ENCODE assay signal across 18 cellular contexts in genomic region chr1:44685218-44685617, GRCh38. TPM values are rescaled to one million over a fixed set of nuclear protein-coding genes. Genes with fewer than 3 reads are reported as not detected.
DNase-seq lines count a peak whose midpoint lies in the region; ATAC-seq, FAIRE-seq and TF ChIP-seq lines count a peak whose summit lies in the region.
"Had no signal": no experiment of that assay in that cellular context is flagged by ENCODE, and none has a peak within 500 bp of the region (broad histone marks: within the 10 kb centered on the region; RNA-seq: fewer than 3 reads in every experiment).

No MANE protein-coding gene starts in this region.

- H3K36me3 Mint-ChIP-seq in T-helper 17 cell (ENCODE audit: low read depth), result no peaks in the 10 kb centered on the region
- no peaks in the 10 kb centered on the region for H3K36me3 Mint-ChIP-seq in endothelial cell (ENCODE audit: low read depth, unreplicated experiment)
- H3K36me3 Mint-ChIP-seq in stimulated activated memory B cell treated with anti-CD40 and anti-IgM and Interleukin-4, amounts not matched to agents 10 μg/mL and 1 μg/mL and 100 μg/mL, for 72 hours, result no peaks in the 10 kb centered on the region
- no peaks in the 10 kb centered on the region for H3K36me3 Mint-ChIP-seq in activated T-helper 2 cell treated with anti-CD3 and anti-CD28 coated beads, Interferon-gamma antibody, Interleukin-2, Interleukin-4, amounts not matched to agents 10 μg/mL and 5 μg/mL and 100 μg/mL, durations not matched to agents 14 hours and 24 hours and 36 hours (ENCODE audit: low read depth)
- peaks cover 5% of the 10 kb centered on the region for H3K36me3 Mint-ChIP-seq in neural progenitor cell
- H3K36me3 Mint-ChIP-seq: CD4-positive, alpha-beta memory T cell had no signal

- no peak overlapping the region for H2BK120ac ChIP-seq in mesenchymal stem cell (ENCODE audit: low read depth, low read length)

- 91% methylated on average over 4 of the region's 4 CpGs for WGBS in HepG2 (ENCODE audit: low lambda C conversion rate)
- 97% methylated on average over 4 of the region's 4 CpGs for WGBS in right lobe of liver (ENCODE audit: insufficient coverage, low coverage, low lambda C conversion rate, missing lambda C conversion rate)
- WGBS in mesenchymal stem cell, result 86% methylated on average over 1 of the region's 4 CpGs

- no peak overlapping the region for H3K4me3 ChIP-seq in HepG2 (replicated peaks in 1 of 3; ENCODE audit: insufficient read depth in 1 of 3, low read depth in 2 of 3, low read length in 3 of 3)
- no peak overlapping the region for H3K4me3 ChIP-seq in right lobe of liver
- H3K4me3 ChIP-seq in neural progenitor cell, result no peak overlapping the region
- H3K4me3 ChIP-seq in mesenchymal stem cell (ENCODE audit: insufficient read depth in 1 of 2, low read depth in 1 of 2, low read length in 2 of 2), result no peak overlapping the region
- H3K4me3 ChIP-seq: GM23248 had no signal

- ATAC-seq in HepG2 (no peak), right lobe of liver (no peak), T-helper 17 cell (no peak)
- no peak for ATAC-seq in stimulated activated memory B cell treated with anti-CD40 and anti-IgM and Interleukin-4, amounts not matched to agents 10 μg/mL and 1 μg/mL and 100 μg/mL, for 72 hours
- ATAC-seq: HCT116 had no signal

- H3K4me2 ChIP-seq in HepG2 (ENCODE audit: low read depth, low read length) (no peak overlapping the region), neural progenitor cell (no peak overlapping the region), mesenchymal stem cell (ENCODE audit: low read length, poor library complexity, severe bottlenecking) (no peak overlapping the region)

- H3K9ac ChIP-seq in HepG2 (ENCODE audit: insufficient read depth, low read depth, low read length) (no peak overlapping the region), neural progenitor cell (no peak overlapping the region), mesenchymal stem cell (ENCODE audit: low read length) (no peak overlapping the region)
- H3K9ac ChIP-seq: GM23248 had no signal

- CTCF ChIA-PET in HepG2 (lab: Yijun Ruan, JAX; ENCODE audit: low intra/inter-chr PET ratio, low total read pairs), result no interaction called here

- H3K4me1 Mint-ChIP-seq in T-helper 17 cell, result peaks cover 2% of the 10 kb centered on the region
- H3K4me1 Mint-ChIP-seq in endothelial cell (ENCODE audit: unreplicated experiment), result peaks cover 32% of the 10 kb centered on the region
- peaks cover 17% of the 10 kb centered on the region for H3K4me1 Mint-ChIP-seq in stimulated activated memory B cell treated with anti-CD40 and anti-IgM and Interleukin-4, amounts not matched to agents 10 μg/mL and 1 μg/mL and 100 μg/mL, for 72 hours
- H3K4me1 Mint-ChIP-seq in activated T-helper 2 cell treated with anti-CD3 and anti-CD28 coated beads, Interferon-gamma antibody, Interleukin-2, Interleukin-4, amounts not matched to agents 10 μg/mL and 5 μg/mL and 100 μg/mL, durations not matched to agents 14 hours and 24 hours and 36 hours (ENCODE audit: low read depth), result peaks cover 11% of the 10 kb centered on the region
- peaks cover 10% of the 10 kb centered on the region for H3K4me1 Mint-ChIP-seq in neural progenitor cell
- H3K4me1 Mint-ChIP-seq: CD4-positive, alpha-beta memory T cell had no signal

- in situ Hi-C loops in HepG2 (cut with HindIII; ENCODE audit: extremely low pct_ligation_motif_present, low pct_unique_long_range_greater_than_20kb), result no loop called here

- H3K79me1 ChIP-seq in mesenchymal stem cell (replicated peaks; ENCODE audit: low read length, poor library complexity, severe bottlenecking), result peaks cover 2% of the 10 kb centered on the region

- H3K9me3 ChIP-seq in HepG2 (ENCODE audit: low read length) (no peaks in the 10 kb centered on the region), right lobe of liver (no peaks in the 10 kb centered on the region), T-helper 17 cell (ENCODE audit: control insufficient read depth, low read length, poor library complexity, severe bottlenecking) (no peaks in the 10 kb centered on the region), neural progenitor cell (ENCODE audit: low read depth) (no peaks in the 10 kb centered on the region), mesenchymal stem cell (ENCODE audit: control insufficient read depth, low read length) (no peaks in the 10 kb centered on the region)

- no peaks in the 10 kb centered on the region for H3F3A ChIP-seq in neural progenitor cell (ENCODE audit: low read depth)

- no peaks in the 10 kb centered on the region for H3K27me3 ChIP-seq in HepG2 (ENCODE audit: control insufficient read depth in 1 of 2, insufficient read depth in 2 of 2, low read length in 2 of 2)
- H3K27me3 ChIP-seq in right lobe of liver, result no peaks in the 10 kb centered on the region
- no peaks in the 10 kb centered on the region for H3K27me3 ChIP-seq in neural progenitor cell
- H3K27me3 ChIP-seq in mesenchymal stem cell (ENCODE audit: control insufficient read depth in 1 of 2, insufficient read depth in 1 of 2, low read length in 2 of 2), result no peaks in the 10 kb centered on the region

- no peak for FAIRE-seq in HepG2 (lab: Jason Lieb, UNC)
- FAIRE-seq: H54 had no signal

- no peak overlapping the region for H3K23ac ChIP-seq in mesenchymal stem cell (ENCODE audit: low read length in 2 of 2)

- no peak for TF ChIP-seq POLR2A in HepG2 (IDR thresholded peaks at IDR 0.05; ENCODE audit: insufficient read depth in 1 of 2, low read depth in 2 of 2, low read length in 2 of 2)
- TF ChIP-seq POLR2A in right lobe of liver (IDR thresholded peaks at IDR 0.05), result no peak

- H3K27ac Mint-ChIP-seq in T-helper 17 cell (peak overlapping the region; percentile 39), endothelial cell (ENCODE audit: unreplicated experiment) (peak overlapping the region; percentile 16), neural progenitor cell (no peak overlapping the region)
- H3K27ac Mint-ChIP-seq in stimulated activated memory B cell treated with anti-CD40 and anti-IgM and Interleukin-4, amounts not matched to agents 10 μg/mL and 1 μg/mL and 100 μg/mL, for 72 hours, result peak overlapping the region; percentile 85
- H3K27ac Mint-ChIP-seq in activated T-helper 2 cell treated with anti-CD3 and anti-CD28 coated beads, Interferon-gamma antibody, Interleukin-2, Interleukin-4, amounts not matched to agents 10 μg/mL and 5 μg/mL and 100 μg/mL, durations not matched to agents 14 hours and 24 hours and 36 hours, result no peak overlapping the region
- H3K27ac Mint-ChIP-seq: CD4-positive, alpha-beta memory T cell had no signal

- H2BK15ac ChIP-seq in mesenchymal stem cell (ENCODE audit: low read depth, poor library complexity, severe bottlenecking), result no peak overlapping the region

- H3K9me3 Mint-ChIP-seq in endothelial cell (ENCODE audit: unreplicated experiment) (no peaks in the 10 kb centered on the region), neural progenitor cell (no peaks in the 10 kb centered on the region)
- no peaks in the 10 kb centered on the region for H3K9me3 Mint-ChIP-seq in stimulated activated memory B cell treated with anti-CD40 and anti-IgM and Interleukin-4, amounts not matched to agents 10 μg/mL and 1 μg/mL and 100 μg/mL, for 72 hours
- no peaks in the 10 kb centered on the region for H3K9me3 Mint-ChIP-seq in activated T-helper 2 cell treated with anti-CD3 and anti-CD28 coated beads, Interferon-gamma antibody, Interleukin-2, Interleukin-4, amounts not matched to agents 10 μg/mL and 5 μg/mL and 100 μg/mL, durations not matched to agents 14 hours and 24 hours and 36 hours
- H3K9me3 Mint-ChIP-seq: CD4-positive, alpha-beta memory T cell had no signal

- DNase-seq in HepG2 (ENCODE audit: low spot score) (no peak), right lobe of liver (no peak), T-helper 17 cell (no peak), endothelial cell (ENCODE audit: low spot score) (no peak), neural progenitor cell (ENCODE audit: low spot score) (no peak), mesenchymal stem cell (no peak)
- DNase-seq in activated T-helper 2 cell treated with anti-CD3 and anti-CD28 coated beads, Interferon-gamma antibody, Interleukin-2, Interleukin-4, amounts not matched to agents 10 μg/mL and 5 μg/mL and 100 μg/mL, durations not matched to agents 14 hours and 24 hours and 36 hours (ENCODE audit: low spot score), result no peak
- DNase-seq: ACHN; CD4-positive, alpha-beta memory T cell; DMS79; GM23248 had no signal

- H2BK12ac ChIP-seq in mesenchymal stem cell (ENCODE audit: low read length in 2 of 2), result no peak overlapping the region

- no peak overlapping the region for H2AK5ac ChIP-seq in mesenchymal stem cell (ENCODE audit: low read length, severe bottlenecking)

- H3K79me2 ChIP-seq in HepG2 (ENCODE audit: insufficient read depth, low read length), result no peaks in the 10 kb centered on the region
- H3K79me2 ChIP-seq in neural progenitor cell (ENCODE audit: low read depth), result no peaks in the 10 kb centered on the region

- no peaks in the 10 kb centered on the region for H4K20me1 ChIP-seq in HepG2 (ENCODE audit: insufficient read depth, low read length)
- no peaks in the 10 kb centered on the region for H4K20me1 ChIP-seq in neural progenitor cell (ENCODE audit: low read depth)

- no peak overlapping the region for H2AFZ ChIP-seq in HepG2 (ENCODE audit: low read length)
- H2AFZ ChIP-seq in neural progenitor cell (replicated peaks), result no peak overlapping the region
- H2AFZ ChIP-seq in mesenchymal stem cell (ENCODE audit: low read depth, low read length), result no peak overlapping the region
- H2AFZ ChIP-seq: GM23248 had no signal

- no peak overlapping the region for H3K4ac ChIP-seq in mesenchymal stem cell (ENCODE audit: low read depth in 1 of 2, low read length in 2 of 2)

- TF ChIP-seq CTCF in HepG2 (CRISPR knock-in tag; IDR thresholded peaks at IDR 0.05) (no peak), right lobe of liver (IDR thresholded peaks at IDR 0.05) (no peak), endothelial cell (IDR thresholded peaks at IDR 0.05; ENCODE audit: unreplicated experiment) (no peak), neural progenitor cell (IDR thresholded peaks at IDR 0.05) (no peak)

- POLR2A ChIA-PET in HepG2 (lab: Yijun Ruan, JAX), result interaction anchor here (0.8 to 1.1 kb wide), 2 partner anchors 11 to 43 kb away, joined by 3 read pairs; partner anchors contain the start of genes ARMH1 and TMEM53

- TF ChIP-seq EP300 in HepG2 (IDR thresholded peaks at IDR 0.05; ENCODE audit: low read depth in 2 of 2, low read length in 2 of 2) (no peak), HepG2 (CRISPR knock-in tag; IDR thresholded peaks at IDR 0.05; ENCODE audit: borderline replicate concordance) (no peak)

- BruUV-seq in HepG2 (replicated peaks; lab: Mats Ljungman, UMichigan), result no TSS peak

- H3K27me3 Mint-ChIP-seq in T-helper 17 cell (peaks cover 6% of the 10 kb centered on the region), endothelial cell (ENCODE audit: unreplicated experiment) (peaks cover 7% of the 10 kb centered on the region), neural progenitor cell (ENCODE audit: insufficient read depth, low read depth) (peaks cover 3% of the 10 kb centered on the region)
- no peaks in the 10 kb centered on the region for H3K27me3 Mint-ChIP-seq in stimulated activated memory B cell treated with anti-CD40 and anti-IgM and Interleukin-4, amounts not matched to agents 10 μg/mL and 1 μg/mL and 100 μg/mL, for 72 hours
- H3K27me3 Mint-ChIP-seq in activated T-helper 2 cell treated with anti-CD3 and anti-CD28 coated beads, Interferon-gamma antibody, Interleukin-2, Interleukin-4, amounts not matched to agents 10 μg/mL and 5 μg/mL and 100 μg/mL, durations not matched to agents 14 hours and 24 hours and 36 hours (ENCODE audit: low read depth), result no peaks in the 10 kb centered on the region
- H3K27me3 Mint-ChIP-seq: CD4-positive, alpha-beta memory T cell had no signal

- TF ChIP-seq RAD21 in HepG2 (CRISPR knock-in tag; IDR thresholded peaks at IDR 0.05), result no peak

- peaks cover 70% of the 10 kb centered on the region for H3K4me1 ChIP-seq in HepG2 (ENCODE audit: insufficient read depth, low read length)
- peaks cover 0 to 34% (median 10%) of the 10 kb centered on the region in 4 donors for H3K4me1 ChIP-seq in right lobe of liver
- H3K4me1 ChIP-seq in neural progenitor cell, result no peaks in the 10 kb centered on the region
- H3K4me1 ChIP-seq in mesenchymal stem cell (ENCODE audit: control insufficient read depth, insufficient read depth, low read depth, low read length), result no peaks in the 10 kb centered on the region

- intact Hi-C loops in HepG2 (cut with micrococcal nuclease; ENCODE audit: unreplicated experiment) (no loop called here), right lobe of liver (cut with DNase I) (no loop called here)
- intact Hi-C loops in activated T-helper 2 cell treated with anti-CD3 and anti-CD28 coated beads, Interferon-gamma antibody, Interleukin-2, Interleukin-4, amounts not matched to agents 10 μg/mL and 5 μg/mL and 100 μg/mL, durations not matched to agents 14 hours and 24 hours and 36 hours (cut with micrococcal nuclease), result no loop called here

- H4K8ac ChIP-seq in mesenchymal stem cell (ENCODE audit: low read length), result no peak overlapping the region

- no peak overlapping the region for H4K91ac ChIP-seq in mesenchymal stem cell (ENCODE audit: low read length)

- no peak overlapping the region for H3K14ac ChIP-seq in mesenchymal stem cell (ENCODE audit: low read length in 2 of 2)

- H3K27ac ChIP-seq in HepG2 (ENCODE audit: extremely low read length, insufficient read depth, low read length), result no peak overlapping the region
- H3K27ac ChIP-seq in right lobe of liver, result no peak overlapping the region
- no peak overlapping the region for H3K27ac ChIP-seq in neural progenitor cell
- no peak overlapping the region for H3K27ac ChIP-seq in mesenchymal stem cell (ENCODE audit: low read length, poor library complexity, severe bottlenecking)
- H3K27ac ChIP-seq: C4-2B, GM23248 had no signal

- H3K4me3 Mint-ChIP-seq in T-helper 17 cell (no peak overlapping the region), endothelial cell (ENCODE audit: unreplicated experiment) (no peak overlapping the region), neural progenitor cell (no peak overlapping the region)
- H3K4me3 Mint-ChIP-seq in stimulated activated memory B cell treated with anti-CD40 and anti-IgM and Interleukin-4, amounts not matched to agents 10 μg/mL and 1 μg/mL and 100 μg/mL, for 72 hours, result no peak overlapping the region
- H3K4me3 Mint-ChIP-seq in activated T-helper 2 cell treated with anti-CD3 and anti-CD28 coated beads, Interferon-gamma antibody, Interleukin-2, Interleukin-4, amounts not matched to agents 10 μg/mL and 5 μg/mL and 100 μg/mL, durations not matched to agents 14 hours and 24 hours and 36 hours (ENCODE audit: low read depth), result no peak overlapping the region
- H3K4me3 Mint-ChIP-seq: CD4-positive, alpha-beta memory T cell had no signal

- H3K18ac ChIP-seq in mesenchymal stem cell (ENCODE audit: low read depth in 1 of 2, low read length in 2 of 2), result no peak overlapping the region

- H3K36me3 ChIP-seq in HepG2 (replicated peaks in 1 of 2; ENCODE audit: control insufficient read depth in 1 of 2, insufficient read depth in 2 of 2, low read length in 2 of 2) (no peaks in the 10 kb centered on the region), right lobe of liver (no peaks in the 10 kb centered on the region), neural progenitor cell (no peaks in the 10 kb centered on the region), mesenchymal stem cell (ENCODE audit: control insufficient read depth in 1 of 2, insufficient read depth in 2 of 2, low read depth in 1 of 2, low read length in 2 of 2) (no peaks in the 10 kb centered on the region)

- H2BK5ac ChIP-seq in mesenchymal stem cell (ENCODE audit: low read depth, low read length, poor library complexity, severe bottlenecking), result no peak overlapping the region

RNA-seq across cellular contexts. Expression of gene ARMH1, which starts 10.7 kb away (rescaled TPM):
- total RNA-seq in HepG2 (2016; rRNA removed; fragmentation: Illumina TruSeq; extraction: Trizol), result not detected in 2 replicates
- total RNA-seq in HepG2 (2016; cell fraction: cytosol; rRNA removed; fragmentation: Illumina TruSeq; extraction: Trizol; ENCODE audit: low read depth), result not detected in 2 replicates
- total RNA-seq in HepG2 (2016; cell fraction: insoluble cytoplasmic fraction; rRNA removed; fragmentation: Illumina TruSeq; extraction: Trizol), result 0.35 TPM in 1 of 2 replicates, not detected in the other
- not detected in 2 replicates for total RNA-seq in HepG2 (2016; cell fraction: membrane; rRNA removed; fragmentation: Illumina TruSeq; extraction: Trizol)
- total RNA-seq in HepG2 (2016; cell fraction: nucleus; rRNA removed; fragmentation: Illumina TruSeq; extraction: Trizol), result not detected in 2 replicates
- polyA plus RNA-seq in HepG2 (2011; rRNA removed), result 0.69 and 1.1 TPM in 2 replicates
- polyA plus RNA-seq in HepG2 (2011; cell fraction: cytosol; rRNA removed), result 0.37 and 0.52 TPM in 2 replicates
- 5.8 and 7.5 TPM in 2 replicates for polyA plus RNA-seq in HepG2 (2011; cell fraction: nucleus; rRNA removed)
- polyA plus RNA-seq in HepG2 (2012), result 0.35 and 1.7 TPM in 2 replicates
- polyA plus RNA-seq in HepG2 (2016; cell fraction: cytosol; fragmentation: Illumina TruSeq; extraction: Trizol; ENCODE audit: low read depth), result not detected in 2 replicates
- not detected in 2 replicates for polyA plus RNA-seq in HepG2 (2016; cell fraction: insoluble cytoplasmic fraction; fragmentation: Illumina TruSeq; extraction: Trizol; ENCODE audit: low read depth)
- not detected in 2 replicates for polyA plus RNA-seq in HepG2 (2016; cell fraction: membrane; fragmentation: Illumina TruSeq; extraction: Trizol; ENCODE audit: low read depth)
- polyA plus RNA-seq in HepG2 (2016; cell fraction: nucleus; fragmentation: Illumina TruSeq; extraction: Trizol; ENCODE audit: insufficient read depth, low read depth), result not detected in 2 replicates
- polyA minus RNA-seq in HepG2 (2011; rRNA and poly(A)+ RNA removed; ENCODE audit: low replicate concordance), result 2.2 TPM in 1 of 2 replicates, not detected in the other
- not detected in 2 replicates for polyA minus RNA-seq in HepG2 (2011; cell fraction: cytosol; rRNA and poly(A)+ RNA removed)
- polyA minus RNA-seq in HepG2 (2011; cell fraction: nucleus; rRNA and poly(A)+ RNA removed), result 1.7 TPM in 1 of 2 replicates, not detected in the other
- total RNA-seq in right lobe of liver, result 10 to 100 TPM in 2 of 6 experiments, 1 to 10 TPM in 4; 2.7 to 18.4 (median 5.2) TPM
- 10 to 100 TPM; 53.0 to 56.8 TPM for total RNA-seq in T-helper 17 cell
- total RNA-seq in endothelial cell (ENCODE audit: unreplicated experiment), result 4.1 TPM
- 139 and 157 TPM in 2 replicates for total RNA-seq in activated T-helper 2 cell treated with anti-CD3 and anti-CD28 coated beads, Interferon-gamma antibody, Interleukin-2, Interleukin-4, amounts not matched to agents 10 μg/mL and 5 μg/mL and 100 μg/mL, durations not matched to agents 14 hours and 24 hours and 36 hours
- 3.6 and 11.4 TPM in 2 replicates for total RNA-seq in neural progenitor cell (ENCODE audit: low replicate concordance)
- 0.76 TPM for polyA plus RNA-seq in mesenchymal stem cell (2013, experiment 1 of 2)
- 0.63 TPM for polyA plus RNA-seq in mesenchymal stem cell (2013, experiment 2 of 2)
- total RNA-seq: A172, G401 had no signal

RNA-seq across cellular contexts. Expression of gene TMEM53, which starts 10.9 kb away (rescaled TPM):
- total RNA-seq in HepG2 (2016; rRNA removed; fragmentation: Illumina TruSeq; extraction: Trizol) (12.6 and 13.8 TPM in 2 replicates), right lobe of liver (10 to 100 TPM; 15.8 to 31.0 (median 24.5) TPM), T-helper 17 cell (1 to 10 TPM; 2.6 to 2.8 TPM), endothelial cell (ENCODE audit: unreplicated experiment) (15.6 TPM), neural progenitor cell (ENCODE audit: low replicate concordance) (5.0 and 6.7 TPM in 2 replicates)
- 9.7 and 10.8 TPM in 2 replicates for total RNA-seq in HepG2 (2016; cell fraction: cytosol; rRNA removed; fragmentation: Illumina TruSeq; extraction: Trizol; ENCODE audit: low read depth)
- total RNA-seq in HepG2 (2016; cell fraction: insoluble cytoplasmic fraction; rRNA removed; fragmentation: Illumina TruSeq; extraction: Trizol), result 11.0 and 12.5 TPM in 2 replicates
- total RNA-seq in HepG2 (2016; cell fraction: membrane; rRNA removed; fragmentation: Illumina TruSeq; extraction: Trizol), result 11.8 and 17.4 TPM in 2 replicates
- 5.8 and 7.3 TPM in 2 replicates for total RNA-seq in HepG2 (2016; cell fraction: nucleus; rRNA removed; fragmentation: Illumina TruSeq; extraction: Trizol)
- polyA plus RNA-seq in HepG2 (2011; rRNA removed), result 20.2 and 22.3 TPM in 2 replicates
- 23.3 and 31.3 TPM in 2 replicates for polyA plus RNA-seq in HepG2 (2011; cell fraction: cytosol; rRNA removed)
- 16.1 and 17.2 TPM in 2 replicates for polyA plus RNA-seq in HepG2 (2011; cell fraction: nucleus; rRNA removed)
- 14.0 and 14.1 TPM in 2 replicates for polyA plus RNA-seq in HepG2 (2012)
- polyA plus RNA-seq in HepG2 (2016; cell fraction: cytosol; fragmentation: Illumina TruSeq; extraction: Trizol; ENCODE audit: low read depth), result 17.0 and 20.1 TPM in 2 replicates
- 14.9 and 21.4 TPM in 2 replicates for polyA plus RNA-seq in HepG2 (2016; cell fraction: insoluble cytoplasmic fraction; fragmentation: Illumina TruSeq; extraction: Trizol; ENCODE audit: low read depth)
- polyA plus RNA-seq in HepG2 (2016; cell fraction: membrane; fragmentation: Illumina TruSeq; extraction: Trizol; ENCODE audit: low read depth), result 17.6 and 20.4 TPM in 2 replicates
- polyA plus RNA-seq in HepG2 (2016; cell fraction: nucleus; fragmentation: Illumina TruSeq; extraction: Trizol; ENCODE audit: insufficient read depth, low read depth), result 14.6 and 19.8 TPM in 2 replicates
- polyA minus RNA-seq in HepG2 (2011; rRNA and poly(A)+ RNA removed; ENCODE audit: low replicate concordance), result 19.3 and 62.1 TPM in 2 replicates
- 18.5 and 20.3 TPM in 2 replicates for polyA minus RNA-seq in HepG2 (2011; cell fraction: cytosol; rRNA and poly(A)+ RNA removed)
- 5.9 and 6.3 TPM in 2 replicates for polyA minus RNA-seq in HepG2 (2011; cell fraction: nucleus; rRNA and poly(A)+ RNA removed)
- 6.3 and 6.7 TPM in 2 replicates for total RNA-seq in activated T-helper 2 cell treated with anti-CD3 and anti-CD28 coated beads, Interferon-gamma antibody, Interleukin-2, Interleukin-4, amounts not matched to agents 10 μg/mL and 5 μg/mL and 100 μg/mL, durations not matched to agents 14 hours and 24 hours and 36 hours
- polyA plus RNA-seq in mesenchymal stem cell (2013, experiment 1 of 2), result 17.9 TPM
- polyA plus RNA-seq in mesenchymal stem cell (2013, experiment 2 of 2), result 18.1 TPM

RNA-seq across cellular contexts. Expression of gene RNU5D-1, which starts 45.8 kb away (rescaled TPM):
- total RNA-seq in HepG2 (2016; rRNA removed; fragmentation: Illumina TruSeq; extraction: Trizol) (165 TPM in 1 of 2 replicates, not detected in the other), right lobe of liver (not detected), T-helper 17 cell (not detected), endothelial cell (ENCODE audit: unreplicated experiment) (not detected), neural progenitor cell (ENCODE audit: low replicate concordance) (not detected in 2 replicates)
- total RNA-seq in HepG2 (2016; cell fraction: cytosol; rRNA removed; fragmentation: Illumina TruSeq; extraction: Trizol; ENCODE audit: low read depth), result 252 and 278 TPM in 2 replicates
- total RNA-seq in HepG2 (2016; cell fraction: insoluble cytoplasmic fraction; rRNA removed; fragmentation: Illumina TruSeq; extraction: Trizol), result 103 and 268 TPM in 2 replicates
- total RNA-seq in HepG2 (2016; cell fraction: membrane; rRNA removed; fragmentation: Illumina TruSeq; extraction: Trizol), result 148 TPM in 1 of 2 replicates, not detected in the other
- 2,234 and 2,499 TPM in 2 replicates for total RNA-seq in HepG2 (2016; cell fraction: nucleus; rRNA removed; fragmentation: Illumina TruSeq; extraction: Trizol)
- not detected in 2 replicates for polyA plus RNA-seq in HepG2 (2011; rRNA removed)
- not detected in 2 replicates for polyA plus RNA-seq in HepG2 (2011; cell fraction: cytosol; rRNA removed)
- under 0.01 TPM in 1 of 2 replicates, not detected in the other for polyA plus RNA-seq in HepG2 (2011; cell fraction: nucleus; rRNA removed)
- polyA plus RNA-seq in HepG2 (2012), result not detected in 2 replicates
- not detected in 2 replicates for polyA plus RNA-seq in HepG2 (2016; cell fraction: cytosol; fragmentation: Illumina TruSeq; extraction: Trizol; ENCODE audit: low read depth)
- polyA plus RNA-seq in HepG2 (2016; cell fraction: insoluble cytoplasmic fraction; fragmentation: Illumina TruSeq; extraction: Trizol; ENCODE audit: low read depth), result not detected in 2 replicates
- not detected in 2 replicates for polyA plus RNA-seq in HepG2 (2016; cell fraction: membrane; fragmentation: Illumina TruSeq; extraction: Trizol; ENCODE audit: low read depth)
- not detected in 2 replicates for polyA plus RNA-seq in HepG2 (2016; cell fraction: nucleus; fragmentation: Illumina TruSeq; extraction: Trizol; ENCODE audit: insufficient read depth, low read depth)
- polyA minus RNA-seq in HepG2 (2011; rRNA and poly(A)+ RNA removed; ENCODE audit: low replicate concordance), result under 0.01 TPM in 2 replicates
- polyA minus RNA-seq in HepG2 (2011; cell fraction: cytosol; rRNA and poly(A)+ RNA removed), result 1,580 and 1,780 TPM in 2 replicates
- polyA minus RNA-seq in HepG2 (2011; cell fraction: nucleus; rRNA and poly(A)+ RNA removed), result under 0.01 TPM in 2 replicates
- total RNA-seq in activated T-helper 2 cell treated with anti-CD3 and anti-CD28 coated beads, Interferon-gamma antibody, Interleukin-2, Interleukin-4, amounts not matched to agents 10 μg/mL and 5 μg/mL and 100 μg/mL, durations not matched to agents 14 hours and 24 hours and 36 hours, result not detected in 2 replicates
- polyA plus RNA-seq in mesenchymal stem cell (2013, experiment 1 of 2), result not detected
- not detected for polyA plus RNA-seq in mesenchymal stem cell (2013, experiment 2 of 2)
- total RNA-seq: A172; CD4-positive, alpha-beta memory T cell; G401; GM23248; HT-29 had no signal
- polyA plus RNA-seq: CD4-positive, alpha-beta memory T cell; GM23248 had no signal

RNA-seq across cellular contexts. Expression of gene KIF2C, which starts 54.4 kb away (rescaled TPM):
- 53.7 and 72.9 TPM in 2 replicates for total RNA-seq in HepG2 (2016; rRNA removed; fragmentation: Illumina TruSeq; extraction: Trizol)
- 9.7 and 10.2 TPM in 2 replicates for total RNA-seq in HepG2 (2016; cell fraction: cytosol; rRNA removed; fragmentation: Illumina TruSeq; extraction: Trizol; ENCODE audit: low read depth)
- 54.6 and 71.7 TPM in 2 replicates for total RNA-seq in HepG2 (2016; cell fraction: insoluble cytoplasmic fraction; rRNA removed; fragmentation: Illumina TruSeq; extraction: Trizol)
- 15.0 and 17.3 TPM in 2 replicates for total RNA-seq in HepG2 (2016; cell fraction: membrane; rRNA removed; fragmentation: Illumina TruSeq; extraction: Trizol)
- 38.6 and 44.7 TPM in 2 replicates for total RNA-seq in HepG2 (2016; cell fraction: nucleus; rRNA removed; fragmentation: Illumina TruSeq; extraction: Trizol)
- 18.7 and 29.7 TPM in 2 replicates for polyA plus RNA-seq in HepG2 (2011; rRNA removed)
- polyA plus RNA-seq in HepG2 (2011; cell fraction: cytosol; rRNA removed), result 19.6 and 27.5 TPM in 2 replicates
- polyA plus RNA-seq in HepG2 (2011; cell fraction: nucleus; rRNA removed), result 24.9 and 38.1 TPM in 2 replicates
- polyA plus RNA-seq in HepG2 (2012), result 10.5 and 22.4 TPM in 2 replicates
- polyA plus RNA-seq in HepG2 (2016; cell fraction: cytosol; fragmentation: Illumina TruSeq; extraction: Trizol; ENCODE audit: low read depth), result 4.1 and 4.3 TPM in 2 replicates
- polyA plus RNA-seq in HepG2 (2016; cell fraction: insoluble cytoplasmic fraction; fragmentation: Illumina TruSeq; extraction: Trizol; ENCODE audit: low read depth), result 53.4 and 53.6 TPM in 2 replicates
- polyA plus RNA-seq in HepG2 (2016; cell fraction: membrane; fragmentation: Illumina TruSeq; extraction: Trizol; ENCODE audit: low read depth), result 7.5 and 8.7 TPM in 2 replicates
- 60.0 and 62.0 TPM in 2 replicates for polyA plus RNA-seq in HepG2 (2016; cell fraction: nucleus; fragmentation: Illumina TruSeq; extraction: Trizol; ENCODE audit: insufficient read depth, low read depth)
- polyA minus RNA-seq in HepG2 (2011; rRNA and poly(A)+ RNA removed; ENCODE audit: low replicate concordance), result 31.3 and 83.4 TPM in 2 replicates
- 16.1 and 23.2 TPM in 2 replicates for polyA minus RNA-seq in HepG2 (2011; cell fraction: cytosol; rRNA and poly(A)+ RNA removed)
- polyA minus RNA-seq in HepG2 (2011; cell fraction: nucleus; rRNA and poly(A)+ RNA removed), result 17.5 and 27.9 TPM in 2 replicates
- 1 to 10 TPM in 2 of 6 experiments, under 1 TPM in 3, not detected in 1; 0.22 to 1.4 (median 0.37) TPM for total RNA-seq in right lobe of liver
- total RNA-seq in T-helper 17 cell, result 1 to 10 TPM; 1.4 to 1.7 TPM
- total RNA-seq in endothelial cell (ENCODE audit: unreplicated experiment), result 12.9 TPM
- total RNA-seq in activated T-helper 2 cell treated with anti-CD3 and anti-CD28 coated beads, Interferon-gamma antibody, Interleukin-2, Interleukin-4, amounts not matched to agents 10 μg/mL and 5 μg/mL and 100 μg/mL, durations not matched to agents 14 hours and 24 hours and 36 hours, result 82.7 and 83.5 TPM in 2 replicates
- 130 and 133 TPM in 2 replicates for total RNA-seq in neural progenitor cell (ENCODE audit: low replicate concordance)
- 5.2 TPM for polyA plus RNA-seq in mesenchymal stem cell (2013, experiment 1 of 2)
- polyA plus RNA-seq in mesenchymal stem cell (2013, experiment 2 of 2), result 4.9 TPM

Comparison
In these comparisons a context has a peak if more than half of its experiments do, and no peak if none do; other contexts are left out.
1. H3K27ac Mint-ChIP-seq: peak in T-helper 17 cell (single experiment), endothelial cell (single experiment) and stimulated activated memory B cell treated with anti-CD40 and anti-IgM and Interleukin-4, amounts not matched to agents 10 μg/mL and 1 μg/mL and 100 μg/mL, for 72 hours (single experiment); none in activated T-helper 2 cell treated with anti-CD3 and anti-CD28 coated beads, Interferon-gamma antibody, Interleukin-2, Interleukin-4, amounts not matched to agents 10 μg/mL and 5 μg/mL and 100 μg/mL, durations not matched to agents 14 hours and 24 hours and 36 hours (single experiment) and neural progenitor cell (single experiment).